1 cellular context compared by ENCODE assay signal in genomic region chr20:43731469-43731868, GRCh38.
TF ChIP-seq lines count a peak whose summit lies in the region.

No MANE protein-coding gene starts in this region.

TF ChIP-seq in IMR-90, 13 proteins besides CTCF, POLR2A, EP300 and RAD21 (continued from another document):
- TF ChIP-seq ELK1 (IDR thresholded peaks at IDR 0.05; ENCODE audit: borderline replicate concordance, low read depth, low read length) (no peak), CEBPB (IDR thresholded peaks at IDR 0.05; ENCODE audit: low read depth, low read length) (no peak), MAZ (IDR thresholded peaks at IDR 0.05; ENCODE audit: borderline replicate concordance, low read depth, low read length) (no peak), RFX5 (IDR thresholded peaks at IDR 0.05; ENCODE audit: low read depth, low read length) (no peak), BHLHE40 (IDR thresholded peaks at IDR 0.05; ENCODE audit: low read depth, low read length) (no peak), NFE2L2 (IDR thresholded peaks at IDR 0.05; ENCODE audit: low read depth, low read length) (peak; percentile 28; the same call in 1 of the 2 replicates), MAFK (IDR thresholded peaks at IDR 0.05; ENCODE audit: low read depth, low read length) (peak; percentile 100), FOS (IDR thresholded peaks at IDR 0.05; ENCODE audit: low read depth, low read length) (peak; percentile 73), CHD1 (IDR thresholded peaks at IDR 0.05; ENCODE audit: low read depth, low read length) (no peak)
